In the genomic region with DNA sequence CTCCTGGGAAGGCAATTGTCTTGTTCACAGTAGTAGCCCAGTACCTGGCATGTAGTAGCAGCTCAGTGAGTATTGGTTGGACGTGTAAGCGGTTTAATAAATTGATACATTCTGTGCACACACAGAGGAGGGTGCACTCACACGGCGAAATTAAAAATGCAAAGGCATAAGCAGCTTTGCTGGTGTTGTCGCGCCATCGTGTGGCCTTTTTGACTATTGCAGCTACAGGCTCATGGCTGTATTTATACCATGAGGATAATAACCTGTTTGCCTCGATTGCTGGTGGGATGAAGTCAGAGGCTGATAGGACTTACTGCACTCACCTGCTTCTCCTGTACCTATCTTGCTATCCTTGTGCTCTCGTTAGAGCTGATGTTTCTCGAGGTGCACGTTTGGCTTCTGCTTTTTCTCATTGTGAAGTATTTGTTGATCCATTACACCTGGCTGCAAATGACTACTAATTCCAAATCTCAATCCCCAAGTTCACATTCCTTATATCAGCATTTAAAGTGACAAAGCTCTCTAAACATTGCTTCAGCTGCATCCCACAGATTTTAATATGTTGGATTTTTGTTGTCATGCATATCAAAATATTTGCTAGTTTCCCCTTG, we compare ENCODE assay signal across 1 cellular context.
TF ChIP-seq lines count a peak whose summit lies in the region.

No MANE protein-coding gene starts in this region.

TF ChIP-seq in IMR-90, 13 proteins besides CTCF, POLR2A, EP300 and RAD21:
- TF ChIP-seq, protein P1, sequence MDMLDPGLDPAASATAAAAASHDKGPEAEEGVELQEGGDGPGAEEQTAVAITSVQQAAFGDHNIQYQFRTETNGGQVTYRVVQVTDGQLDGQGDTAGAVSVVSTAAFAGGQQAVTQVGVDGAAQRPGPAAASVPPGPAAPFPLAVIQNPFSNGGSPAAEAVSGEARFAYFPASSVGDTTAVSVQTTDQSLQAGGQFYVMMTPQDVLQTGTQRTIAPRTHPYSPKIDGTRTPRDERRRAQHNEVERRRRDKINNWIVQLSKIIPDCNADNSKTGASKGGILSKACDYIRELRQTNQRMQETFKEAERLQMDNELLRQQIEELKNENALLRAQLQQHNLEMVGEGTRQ (IDR thresholded peaks at IDR 0.05; ENCODE audit: low read depth, low read length) = no peak
- TF ChIP-seq, protein P2, sequence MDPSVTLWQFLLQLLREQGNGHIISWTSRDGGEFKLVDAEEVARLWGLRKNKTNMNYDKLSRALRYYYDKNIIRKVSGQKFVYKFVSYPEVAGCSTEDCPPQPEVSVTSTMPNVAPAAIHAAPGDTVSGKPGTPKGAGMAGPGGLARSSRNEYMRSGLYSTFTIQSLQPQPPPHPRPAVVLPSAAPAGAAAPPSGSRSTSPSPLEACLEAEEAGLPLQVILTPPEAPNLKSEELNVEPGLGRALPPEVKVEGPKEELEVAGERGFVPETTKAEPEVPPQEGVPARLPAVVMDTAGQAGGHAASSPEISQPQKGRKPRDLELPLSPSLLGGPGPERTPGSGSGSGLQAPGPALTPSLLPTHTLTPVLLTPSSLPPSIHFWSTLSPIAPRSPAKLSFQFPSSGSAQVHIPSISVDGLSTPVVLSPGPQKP (IDR thresholded peaks at IDR 0.05; ENCODE audit: borderline replicate concordance, low read depth, low read length) = no peak
- TF ChIP-seq SMC3 (IDR thresholded peaks at IDR 0.05; ENCODE audit: low read depth, low read length) (peak; percentile 97), RCOR1 (IDR thresholded peaks at IDR 0.05; ENCODE audit: insufficient replicate concordance, low read length) (no peak), RFX5 (IDR thresholded peaks at IDR 0.05; ENCODE audit: low read depth, low read length) (no peak)
